ENCODE assay signal across 19 cellular contexts in genomic region chr1:177472567-177472966, GRCh38.
DNase-seq lines count a peak whose midpoint lies in the region; ATAC-seq and TF ChIP-seq lines count a peak whose summit lies in the region.
"Had no signal": no experiment of that assay in that cellular context is flagged by ENCODE, and none has a peak within 500 bp of the region (broad histone marks: within the 10 kb centered on the region; RNA-seq: fewer than 3 reads in every experiment).

No MANE protein-coding gene starts in this region.

- H3K4me1 ChIP-seq in breast epithelium (no peaks in the 10 kb centered on the region), mammary epithelial cell (ENCODE audit: insufficient read depth, low read length) (peaks cover 23% of the 10 kb centered on the region)

- H3K4me3 ChIP-seq in breast epithelium (no peak overlapping the region), mammary epithelial cell (replicated peaks in 1 of 3; ENCODE audit: insufficient read depth in 1 of 3, low read depth in 2 of 3, low read length in 3 of 3) (no peak overlapping the region), fibroblast of mammary gland (ENCODE audit: control insufficient read depth, low read depth, low read length) (no peak overlapping the region)
- H3K4me3 ChIP-seq: BLaER1 treated with 17β-estradiol and CSF1 and Interleukin-3, amounts not matched to agents 10 nM and 100 nM had no signal

- H3K27me3 ChIP-seq in breast epithelium (no peaks in the 10 kb centered on the region), mammary epithelial cell (ENCODE audit: insufficient read depth, low read length) (no peaks in the 10 kb centered on the region)
- H3K27me3 ChIP-seq: BLaER1 treated with 17β-estradiol and CSF1 and Interleukin-3, amounts not matched to agents 10 nM and 100 nM had no signal

- H3K9me3 ChIP-seq in breast epithelium (no peaks in the 10 kb centered on the region), mammary epithelial cell (replicated peaks; ENCODE audit: insufficient read depth, low read length) (no peaks in the 10 kb centered on the region)
- H3K9me3 ChIP-seq: BLaER1 treated with 17β-estradiol and CSF1 and Interleukin-3, amounts not matched to agents 10 nM and 100 nM had no signal

- H3K4me1 Mint-ChIP-seq in MCF 10A (ENCODE audit: insufficient read depth, unreplicated experiment): peaks cover 19% of the 10 kb centered on the region

- no peaks in the 10 kb centered on the region for H3K79me2 ChIP-seq in mammary epithelial cell (ENCODE audit: insufficient read depth, low read length)

- H2AFZ ChIP-seq in mammary epithelial cell (ENCODE audit: low read depth, low read length): no peak overlapping the region

- WGBS in mammary epithelial cell (ENCODE audit: low coverage, missing lambda C conversion rate): 0% methylated on average over 1 of the region's 1 CpG

- POLR2A ChIA-PET in MCF 10A (lab: Yijun Ruan, JAX): interaction anchor here (0.6 kb wide), 1 partner anchor 33 kb away, joined by 3 read pairs; no protein-coding TSS in a partner anchor

- peak; percentile 60 for DNase-seq in MCF 10A (ENCODE audit: unreplicated experiment)
- DNase-seq in breast epithelium (ENCODE audit: low spot score in 2 of 2): no peak
- peak; percentile 55 for DNase-seq in mammary epithelial cell
- peak; percentile 2 for DNase-seq in fibroblast of mammary gland (ENCODE audit: low read depth)
- DNase-seq in NOMO-1 (lab: John Stamatoyannopoulos, UW; ENCODE audit: unreplicated experiment in 2 of 2): no peak
- DNase-seq in GM10266 (ENCODE audit: extremely low spot score): no peak
- DNase-seq: CD8-positive, alpha-beta T cell; DMS 273 treated with DMSO at 0.1 percent for 48 hours; DMS53; DND-41; EL; GOT3; H7; HFFc6; IMR-90 had no signal

- H3K27ac Mint-ChIP-seq in MCF 10A (ENCODE audit: low read depth, unreplicated experiment): no peak overlapping the region
- H3K27ac Mint-ChIP-seq: B cell; CD8-positive, alpha-beta T cell; HFFc6 had no signal

- no peak overlapping the region for H3K9ac ChIP-seq in mammary epithelial cell (ENCODE audit: insufficient read depth, low read length)
- H3K9ac ChIP-seq: BLaER1 treated with 17β-estradiol and CSF1 and Interleukin-3, amounts not matched to agents 10 nM and 100 nM had no signal

- no peak for ATAC-seq in GM21367 (IDR thresholded peaks at IDR 0.05; ENCODE audit: unreplicated experiment)
- ATAC-seq: CD8-positive, alpha-beta T cell; HCT116 had no signal

- intact Hi-C loops in MCF 10A (cut with micrococcal nuclease): no loop called here
- intact Hi-C loops in breast epithelium (cut with DNase I; ENCODE audit: low total_unique reads): no loop called here
- intact Hi-C loops in mammary epithelial cell (cut with micrococcal nuclease): no loop called here

- BruUV-seq in MCF 10A (replicated peaks; lab: Mats Ljungman, UMichigan): no TSS peak
- no TSS peak for BruUV-seq in mammary epithelial cell (replicated peaks; lab: Mats Ljungman, UMichigan)

- H3K27ac ChIP-seq in breast epithelium: no peak overlapping the region
- H3K27ac ChIP-seq in mammary epithelial cell (ENCODE audit: insufficient read depth, low read depth, low read length): no peak overlapping the region
- H3K27ac ChIP-seq: BLaER1 treated with 17β-estradiol and CSF1 and Interleukin-3, amounts not matched to agents 10 nM and 100 nM had no signal

- no peak for TF ChIP-seq POLR2A in breast epithelium (IDR thresholded peaks at IDR 0.05)

- no peaks in the 10 kb centered on the region for H4K20me1 ChIP-seq in mammary epithelial cell (ENCODE audit: insufficient read depth, low read length)
- H4K20me1 ChIP-seq: BLaER1 treated with 17β-estradiol and CSF1 and Interleukin-3, amounts not matched to agents 10 nM and 100 nM had no signal

- peak overlapping the region; percentile 56 for H3K4me2 ChIP-seq in mammary epithelial cell (ENCODE audit: insufficient read depth, low read depth, low read length)
- H3K4me2 ChIP-seq: BLaER1 treated with 17β-estradiol and CSF1 and Interleukin-3, amounts not matched to agents 10 nM and 100 nM had no signal

- in situ Hi-C loops in mammary epithelial cell (cut with MboI; ENCODE audit: low sequenced_read_pairs in 2 of 2): no loop called here

- no peaks in the 10 kb centered on the region for H3K27me3 Mint-ChIP-seq in MCF 10A (ENCODE audit: insufficient read depth, unreplicated experiment)
- H3K27me3 Mint-ChIP-seq: B cell had no signal

- no peaks in the 10 kb centered on the region for H3K9me3 Mint-ChIP-seq in MCF 10A (ENCODE audit: unreplicated experiment)

- dilution Hi-C loops in mammary epithelial cell (cut with HindIII; ENCODE audit: low sequenced_read_pairs): no loop called here

- no peaks in the 10 kb centered on the region for H3K36me3 Mint-ChIP-seq in MCF 10A (ENCODE audit: insufficient read depth, unreplicated experiment)
- H3K36me3 Mint-ChIP-seq: CD8-positive, alpha-beta T cell had no signal

- H3K36me3 ChIP-seq in breast epithelium (no peaks in the 10 kb centered on the region), mammary epithelial cell (ENCODE audit: insufficient read depth, low read length) (no peaks in the 10 kb centered on the region)
- H3K36me3 ChIP-seq: BLaER1 treated with 17β-estradiol and CSF1 and Interleukin-3, amounts not matched to agents 10 nM and 100 nM had no signal

- CTCF ChIA-PET in MCF 10A (lab: Yijun Ruan, JAX) (no interaction called here), mammary epithelial cell (lab: Charles Lee; ENCODE audit: low non-redundant PET) (no interaction called here)

- H3K4me3 Mint-ChIP-seq in MCF 10A (ENCODE audit: unreplicated experiment): no peak overlapping the region
- H3K4me3 Mint-ChIP-seq: B cell; CD8-positive, alpha-beta T cell; HFFc6 had no signal

- TF ChIP-seq CTCF in MCF 10A (IDR thresholded peaks at IDR 0.05; ENCODE audit: unreplicated experiment) (no peak), breast epithelium (IDR thresholded peaks at IDR 0.05) (no peak), mammary epithelial cell (conservative IDR thresholded peaks at IDR 0.05 in 1 of 2, IDR thresholded peaks at IDR 0.05 in 1 of 2; ENCODE audit: extremely low read depth in 1 of 2, insufficient read depth in 1 of 2, low read depth in 1 of 2, low read length in 2 of 2) (no peak), fibroblast of mammary gland (conservative IDR thresholded peaks at IDR 0.05; ENCODE audit: control insufficient read depth, insufficient read depth, low read depth, low read length) (no peak), GM10266 (IDR thresholded peaks at IDR 0.05; ENCODE audit: control insufficient read depth, insufficient read depth, low read depth, missing control alignments) (no peak)

Comparison
In these comparisons a context has a peak if more than half of its experiments do, and no peak if none do; other contexts are left out.
1. DNase-seq: peak in MCF 10A (single experiment), mammary epithelial cell (single experiment) and fibroblast of mammary gland (single experiment); none in breast epithelium (0 of 2), NOMO-1 (0 of 2) and GM10266 (single experiment).